Comparison of ENCODE assay signal across 12 cellular contexts in the genomic region with DNA sequence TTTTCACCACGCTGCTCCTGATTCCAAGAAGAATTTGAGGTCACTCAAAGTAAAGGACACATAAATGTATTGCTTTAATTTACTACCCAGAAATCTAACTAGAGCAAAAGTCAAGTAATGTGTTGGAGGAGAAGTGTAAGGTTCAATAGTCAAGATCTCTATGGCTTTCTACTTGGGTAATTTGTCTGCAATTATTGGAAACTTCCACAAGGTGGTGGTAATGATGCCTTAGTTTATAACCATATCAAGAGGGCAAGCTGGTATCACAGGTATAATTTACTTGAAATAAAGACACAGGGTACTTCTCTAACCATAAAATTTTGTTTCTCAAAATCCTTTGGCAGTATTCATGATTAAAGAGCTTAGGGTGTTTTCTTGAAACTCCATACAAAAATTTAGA.
A peak's percentile ranks its signal among the peaks of the same experiment; 100 is the strongest.
DNase-seq lines count a peak whose midpoint lies in the region; ATAC-seq and TF ChIP-seq lines count a peak whose summit lies in the region.
"Had no signal": no experiment of that assay in that cellular context is flagged by ENCODE, and none has a peak within 500 bp of the region (broad histone marks: within the 10 kb centered on the region; RNA-seq: fewer than 3 reads in every experiment).

No MANE protein-coding gene starts in this region.

- ATAC-seq in HG03558 (IDR thresholded peaks at IDR 0.05; ENCODE audit: extremely low read depth, unreplicated experiment) (peak; percentile 53), GM19455 (IDR thresholded peaks at IDR 0.05; ENCODE audit: unreplicated experiment) (no peak)
- ATAC-seq: heart right ventricle had no signal

- peak; percentile 22 for TF ChIP-seq CTCF in GM12864 (IDR thresholded peaks at IDR 0.05; ENCODE audit: low read depth, low read length, missing control alignments)
- no peak for TF ChIP-seq CTCF in RWPE1 (conservative IDR thresholded peaks at IDR 0.05; ENCODE audit: low read depth)

- CTCF ChIA-PET in RWPE1 (lab: Yijun Ruan, JAX), result no interaction called here

- no peak overlapping the region for H3K4me3 ChIP-seq in GM12864 (ENCODE audit: low read depth, low read length)
- H3K4me3 ChIP-seq: heart right ventricle had no signal

- H3K27ac ChIP-seq in RWPE1, result no peak overlapping the region
- H3K27ac ChIP-seq: heart right ventricle had no signal

- POLR2A ChIA-PET in RWPE1 (lab: Yijun Ruan, JAX; ENCODE audit: low non-redundant PET), result no interaction called here

- DNase-seq in GM12864 (ENCODE audit: low read depth), result no peak
- DNase-seq in SW480 (ENCODE audit: low spot score), result peak; percentile 5
- peak; percentile 32 for DNase-seq in kidney tubule cell (ENCODE audit: low spot score)
- DNase-seq in stimulated activated CD8-positive, alpha-beta memory T cell treated with anti-CD3 and anti-CD28 coated beads, Interleukin-4, amount 100 ng/mL, for 48 hours, result no peak
- no peak for DNase-seq in RWPE1 (ENCODE audit: low spot score)
- no peak for DNase-seq in stimulated activated naive CD4-positive, alpha-beta T cell (lab: John Stamatoyannopoulos, UW)
- DNase-seq: DMS79 treated with DMSO at 0.1 percent for 48 hours, heart right ventricle, naive B cell, Right ventricle myocardium superior had no signal

Comparison
In these comparisons a context has a peak if more than half of its experiments do, and no peak if none do; other contexts are left out.
1. DNase-seq: peak in SW480 (single experiment) and kidney tubule cell (single experiment); none in GM12864 (single experiment), stimulated activated CD8-positive, alpha-beta memory T cell treated with anti-CD3 and anti-CD28 coated beads, Interleukin-4, amount 100 ng/mL, for 48 hours (single experiment), RWPE1 (single experiment) and stimulated activated naive CD4-positive, alpha-beta T cell (0 of 6).